In genomic region chr17:75493476-75494129, GRCh38 we compare ENCODE assay signal across 23 cellular contexts. TPM values are rescaled to one million over a fixed set of nuclear protein-coding genes. Genes with fewer than 3 reads are reported as not detected.
DNase-seq lines count a peak whose midpoint lies in the region; ATAC-seq and TF ChIP-seq lines count a peak whose summit lies in the region.
"Had no signal": no experiment of that assay in that cellular context is flagged by ENCODE, and none has a peak within 500 bp of the region (broad histone marks: within the 10 kb centered on the region; RNA-seq: fewer than 3 reads in every experiment).

No MANE protein-coding gene starts in this region.

- WGBS in esophagus squamous epithelium, 2 donors, result 75 to 93% methylated on average over 4 to 6 of the region's 23 CpGs

- peaks cover 95% of the 10 kb centered on the region for H3K4me1 ChIP-seq in BLaER1
- no peaks in the 10 kb centered on the region for H3K4me1 ChIP-seq in HEK293 (ENCODE audit: control insufficient read depth, insufficient read depth, low read length)
- H3K4me1 ChIP-seq in esophagus squamous epithelium, result peaks cover 0 to 17% (median 0%) of the 10 kb centered on the region in 3 donors
- H3K4me1 ChIP-seq: A549, BE2C had no signal

- H3K9me3 Mint-ChIP-seq in chondrocyte (ENCODE audit: low read depth), result no peaks in the 10 kb centered on the region
- H3K9me3 Mint-ChIP-seq: CD14-positive monocyte; CD4-positive, alpha-beta T cell; CD8-positive, alpha-beta memory T cell; GM23338; H9; HFFc6 had no signal

- H3K4me1 Mint-ChIP-seq in chondrocyte (ENCODE audit: low read depth), result no peaks in the 10 kb centered on the region
- H3K4me1 Mint-ChIP-seq: GM23338, H9 had no signal

- peaks cover 60% of the 10 kb centered on the region for H3K36me3 ChIP-seq in BLaER1
- H3K36me3 ChIP-seq in HEK293 (ENCODE audit: control insufficient read depth in 2 of 2, insufficient read depth in 1 of 2, low read length in 2 of 2), result peaks cover 0 to 83% of the 10 kb centered on the region in 2 experiments; a peak in 2 of 3 replicates
- peaks cover 20 to 99% (median 40%) of the 10 kb centered on the region in 3 donors for H3K36me3 ChIP-seq in esophagus squamous epithelium

- no peak overlapping the region for H3K4me3 Mint-ChIP-seq in chondrocyte (ENCODE audit: unreplicated experiment)
- H3K4me3 Mint-ChIP-seq: CD14-positive monocyte; CD4-positive, alpha-beta T cell; CD8-positive, alpha-beta memory T cell; GM23338; H9; HFFc6 had no signal

- no peaks in the 10 kb centered on the region for H3K27me3 ChIP-seq in BLaER1
- no peaks in the 10 kb centered on the region for H3K27me3 ChIP-seq in esophagus squamous epithelium
- H3K27me3 ChIP-seq: BE2C had no signal

- intact Hi-C loops in esophagus squamous epithelium (cut with DNase I), result loop anchor here (10.0 kb wide), 1 partner anchor 59 kb away; no protein-coding TSS in a partner anchor

- H3K4me3 ChIP-seq in BLaER1 (no peak overlapping the region), HEK293 (ENCODE audit: low read depth, low read length) (no peak overlapping the region), esophagus squamous epithelium (no peak overlapping the region)
- H3K4me3 ChIP-seq: A549, GM12878, GM23338 had no signal

- POLR2A ChIA-PET in HEK293 (lab: Yijun Ruan, JAX), result no interaction called here

- peaks cover 8% of the 10 kb centered on the region for H3K36me3 Mint-ChIP-seq in chondrocyte (ENCODE audit: low read depth)

- H3K9me3 ChIP-seq in BLaER1 (no peaks in the 10 kb centered on the region), HEK293 (ENCODE audit: control insufficient read depth, insufficient read depth, low read depth, low read length) (no peaks in the 10 kb centered on the region), esophagus squamous epithelium (no peaks in the 10 kb centered on the region)
- H3K9me3 ChIP-seq: A549, BE2C had no signal

- no peak for ATAC-seq in GM21528 (IDR thresholded peaks at IDR 0.05; ENCODE audit: low FRiP score, unreplicated experiment)
- ATAC-seq: A549, GM12878, GM23338, HCT116 had no signal

- H3K4me2 ChIP-seq in BLaER1, result peak overlapping the region; percentile 96
- H3K4me2 ChIP-seq: A549, GM23338 had no signal

- DNase-seq in chondrocyte (ENCODE audit: low spot score), result peak; percentile 77
- no peak for DNase-seq in activated CD4-positive, alpha-beta T cell treated with anti-CD3 and anti-CD28 coated beads for 1 hour
- DNase-seq in esophagus squamous epithelium (lab: John Stamatoyannopoulos, UW), result no peak
- DNase-seq: 8988T; ACHN; AML-193; BE2C; CD4-positive, alpha-beta T cell; CD8-positive, alpha-beta memory T cell; DMS 273 treated with DMSO at 0.1 percent for 48 hours; DMS79; EL; GDM1; H9; HFFc6 had no signal

- H3K9ac ChIP-seq in BLaER1, result peak overlapping the region; percentile 80

- peak overlapping the region; percentile 96 for H3K27ac ChIP-seq in BLaER1
- H3K27ac ChIP-seq in HEK293 (ENCODE audit: extremely low read depth, low read depth, low read length), result no peak overlapping the region
- no peak overlapping the region for H3K27ac ChIP-seq in esophagus squamous epithelium
- H3K27ac ChIP-seq: A549 had no signal

- no peaks in the 10 kb centered on the region for H3K27me3 Mint-ChIP-seq in chondrocyte (ENCODE audit: low read depth)
- H3K27me3 Mint-ChIP-seq: CD4-positive, alpha-beta T cell; CD8-positive, alpha-beta memory T cell had no signal

- no peak overlapping the region for H3K27ac Mint-ChIP-seq in chondrocyte (ENCODE audit: unreplicated experiment)
- H3K27ac Mint-ChIP-seq: CD4-positive, alpha-beta T cell; HFFc6 had no signal

- no peak for TF ChIP-seq POLR2A in esophagus squamous epithelium (IDR thresholded peaks at IDR 0.05)

- TF ChIP-seq CTCF in HEK293 (tag by site-specific recombination; IDR thresholded peaks at IDR 0.05) (no peak), chondrocyte (IDR thresholded peaks at IDR 0.05) (no peak), esophagus squamous epithelium (IDR thresholded peaks at IDR 0.05) (no peak)

- no peaks in the 10 kb centered on the region for H4K20me1 ChIP-seq in BLaER1

- CTCF ChIA-PET in HEK293 (lab: Yijun Ruan, JAX), result no interaction called here

TF ChIP-seq in HEK293, 187 proteins besides CTCF, POLR2A, EP300 and RAD21:
- TF ChIP-seq PRDM4 (tag by site-specific recombination; IDR thresholded peaks at IDR 0.05), result no peak
- TF ChIP-seq ZNF600 (tag by site-specific recombination; IDR thresholded peaks at IDR 0.05), result 0 out of 2 replicates have a peak, but pooled peaks have one; percentile 13

RNA-seq across cellular contexts. Expression of gene CASKIN2, which starts 21.7 kb away (rescaled TPM):
- 27.1 to 30.4 TPM (median 30.3 TPM) in 3 replicates for total RNA-seq in chondrocyte
- total RNA-seq in esophagus squamous epithelium, result 10 to 100 TPM in 3 of 4 donors, 1 to 10 TPM in 1; 9.5 to 12.2 (median 10.4) TPM

RNA-seq across cellular contexts. Expression of gene TSEN54, which starts 22.7 kb away (rescaled TPM):
- 11.0 to 14.6 TPM (median 12.2 TPM) in 3 replicates for total RNA-seq in chondrocyte
- 10 to 100 TPM; 18.3 to 33.2 (median 23.1) TPM for total RNA-seq in esophagus squamous epithelium

RNA-seq across cellular contexts. Expression of gene LLGL2, which starts 31.9 kb away (rescaled TPM):
- total RNA-seq in chondrocyte, result 1.4 to 1.8 TPM (median 1.5 TPM) in 3 replicates
- total RNA-seq in esophagus squamous epithelium, result 100 to 1,000 TPM in 1 of 4 donors, 10 to 100 TPM in 3; 40.0 to 101 (median 67.3) TPM

RNA-seq across cellular contexts. Expression of gene TMEM94, which starts 37.2 kb away (rescaled TPM):
- 45.6 to 52.3 TPM (median 49.5 TPM) in 3 replicates for total RNA-seq in chondrocyte
- total RNA-seq in esophagus squamous epithelium, result 10 to 100 TPM; 19.3 to 56.5 (median 28.3) TPM

Comparison
In these comparisons a context has a peak if more than half of its experiments do, and no peak if none do; other contexts are left out.
1. RNA of gene LLGL2, which starts 31.9 kb away (total RNA-seq): 40.0 to 101 TPM in esophagus squamous epithelium; 1.4 to 1.8 TPM in chondrocyte; every median in the first group is over 10 times any median in the second.